ENCODE assay signal across 19 cellular contexts in genomic region chr17:36647598-36647997, GRCh38. TPM values are rescaled to one million over a fixed set of nuclear protein-coding genes. Genes with fewer than 3 reads are reported as not detected.
DNase-seq lines count a peak whose midpoint lies in the region; TF ChIP-seq lines count a peak whose summit lies in the region.
"Had no signal": no experiment of that assay in that cellular context is flagged by ENCODE, and none has a peak within 500 bp of the region (broad histone marks: within the 10 kb centered on the region; RNA-seq: fewer than 3 reads in every experiment).

No MANE protein-coding gene starts in this region.

- intact Hi-C loops in esophagus squamous epithelium (cut with DNase I) = no loop called here

- H3K27me3 ChIP-seq in BE2C (no peaks in the 10 kb centered on the region), esophagus squamous epithelium (peaks cover 7 to 96% (median 9%) of the 10 kb centered on the region in 4 donors)

- TF ChIP-seq CTCF in BE2C (IDR thresholded peaks at IDR 0.05; ENCODE audit: low read depth, low read length) (peak; percentile 36), esophagus squamous epithelium (IDR thresholded peaks at IDR 0.05) (no peak), GM13976 (IDR thresholded peaks at IDR 0.05; ENCODE audit: borderline replicate concordance, control extremely low read depth, extremely low read depth, insufficient read depth, missing control alignments) (no peak)

- POLR2A ChIA-PET in HEK293T (lab: Yijun Ruan, JAX) = interaction anchor here (1.5 kb wide), 1 partner anchor 11 kb away, joined by 4 read pairs; no protein-coding TSS in a partner anchor

- CTCF ChIA-PET in HEK293T (lab: Yijun Ruan, JAX) = interaction anchor here (1.6 to 1.9 kb wide), 3 partner anchors 9 to 45 kb away, joined by 4 to 8 read pairs (median 8); no protein-coding TSS in a partner anchor

- in situ Hi-C loops in GM13976 (cut with MboI; ENCODE audit: low sequenced_read_pairs, unreplicated experiment) = loop anchor here (25.0 kb wide), 1 partner anchor 415 kb away; no protein-coding TSS in a partner anchor

- H3K4me3 ChIP-seq in BE2C (ENCODE audit: low read depth, low read length) (no peak overlapping the region), esophagus squamous epithelium (no peak overlapping the region)
- H3K4me3 ChIP-seq: breast epithelium, heart left ventricle, prostate gland, upper lobe of right lung had no signal

- H3K4me1 ChIP-seq in BE2C = no peaks in the 10 kb centered on the region; the same call in 1 of the 2 replicates
- peaks cover 0 to 3% (median 0%) of the 10 kb centered on the region in 3 donors for H3K4me1 ChIP-seq in esophagus squamous epithelium
- H3K4me1 ChIP-seq: breast epithelium, prostate gland, upper lobe of right lung had no signal

- no peak overlapping the region for H3K27ac ChIP-seq in esophagus squamous epithelium
- H3K27ac ChIP-seq: breast epithelium, heart left ventricle, prostate gland, upper lobe of right lung had no signal

- no peak for TF ChIP-seq POLR2A in esophagus squamous epithelium (IDR thresholded peaks at IDR 0.05)

- no peaks in the 10 kb centered on the region for H3K36me3 ChIP-seq in BE2C
- H3K36me3 ChIP-seq in esophagus squamous epithelium = no peaks in the 10 kb centered on the region
- H3K36me3 ChIP-seq: breast epithelium, heart left ventricle, prostate gland, upper lobe of right lung had no signal

- H3K9me3 ChIP-seq in BE2C (no peaks in the 10 kb centered on the region), esophagus squamous epithelium (no peaks in the 10 kb centered on the region)
- H3K9me3 ChIP-seq: breast epithelium, heart left ventricle, prostate gland, upper lobe of right lung had no signal

- WGBS in esophagus squamous epithelium, 2 donors = 15 to 27% methylated on average over 4 of the region's 4 CpGs

- peak; percentile 37 for DNase-seq in BE2C
- peak; percentile 20 for DNase-seq in HEK293T (ENCODE audit: extremely low spot score)
- peak; percentile 52 for DNase-seq in SK-N-DZ (ENCODE audit: low spot score)
- peak; percentile 68 for DNase-seq in iPS-NIHi11 (ENCODE audit: low spot score)
- DNase-seq in esophagus squamous epithelium (lab: John Stamatoyannopoulos, UW) = no peak
- DNase-seq in activated CD4-positive, alpha-beta T cell treated with anti-CD3 and anti-CD28 coated beads for 1 hour = no peak
- DNase-seq in GM13976 (ENCODE audit: low spot score) = no peak
- DNase-seq: activated CD8-positive, alpha-beta memory T cell treated with anti-CD3 and anti-CD28 coated beads for 24 hours; activated T-cell treated with anti-CD3 and anti-CD28 coated beads, Interleukin-2, amount 50 U/mL, for 24 hours; dermis blood vessel endothelial cell; heart left ventricle; immature natural killer cell; NCI-H2171 treated with DMSO at 0.1 percent for 48 hours; NCI-H774; OCI-M1; SHP77; upper lobe of right lung had no signal

TF ChIP-seq in HEK293T, 16 proteins besides CTCF, POLR2A, EP300 and RAD21:
- TF ChIP-seq PKNOX1 (IDR thresholded peaks at IDR 0.05) (no peak), HDGF (IDR thresholded peaks at IDR 0.05; ENCODE audit: borderline replicate concordance) (no peak), SP1 (IDR thresholded peaks at IDR 0.05) (no peak), ELF4 (IDR thresholded peaks at IDR 0.05) (no peak), LEF1 (IDR thresholded peaks at IDR 0.05; ENCODE audit: borderline replicate concordance) (no peak), ZNF384 (IDR thresholded peaks at IDR 0.05) (no peak), BHLHE40 (IDR thresholded peaks at IDR 0.05; ENCODE audit: borderline replicate concordance) (no peak), ARNT (IDR thresholded peaks at IDR 0.05) (no peak), FOXA1 (IDR thresholded peaks at IDR 0.05) (no peak), TARDBP (IDR thresholded peaks at IDR 0.05) (no peak), NFRKB (IDR thresholded peaks at IDR 0.05) (no peak), L3MBTL2 (conservative IDR thresholded peaks at IDR 0.05) (no peak), FOXK2 (IDR thresholded peaks at IDR 0.05) (no peak), CTBP1 (IDR thresholded peaks at IDR 0.05; ENCODE audit: borderline replicate concordance) (no peak), SUZ12 (IDR thresholded peaks at IDR 0.05) (no peak), FOXM1 (IDR thresholded peaks at IDR 0.05; ENCODE audit: borderline replicate concordance) (no peak)

RNA-seq across cellular contexts. Expression of gene MRM1, which starts 46.2 kb away (rescaled TPM):
- 7.3 TPM for polyA plus RNA-seq in BE2C (2012; ENCODE audit: insufficient read depth, insufficient read length, low read depth)
- 11.8 and 12.7 TPM in 2 replicates for polyA plus RNA-seq in SK-N-DZ (2014; cell fraction: cytosol; rRNA removed)
- polyA plus RNA-seq in SK-N-DZ (2014; cell fraction: nucleus; rRNA removed) = 13.3 and 17.6 TPM in 2 replicates
- total RNA-seq in esophagus squamous epithelium = 10 to 100 TPM in 1 of 4 donors, 1 to 10 TPM in 3; 5.9 to 10.1 (median 7.0) TPM

RNA-seq across cellular contexts. Expression of gene DHRS11, which starts 55.9 kb away (rescaled TPM):
- 7.1 TPM for polyA plus RNA-seq in BE2C (2012; ENCODE audit: insufficient read depth, insufficient read length, low read depth)
- 12.3 and 12.5 TPM in 2 replicates for polyA plus RNA-seq in SK-N-DZ (2014; cell fraction: cytosol; rRNA removed)
- polyA plus RNA-seq in SK-N-DZ (2014; cell fraction: nucleus; rRNA removed) = 25.5 and 34.7 TPM in 2 replicates
- 10 to 100 TPM in 2 of 4 donors, 1 to 10 TPM in 2; 9.0 to 11.1 (median 10.2) TPM for total RNA-seq in esophagus squamous epithelium

Comparison
In these comparisons a context has a peak if more than half of its experiments do, and no peak if none do; other contexts are left out.
1. DNase-seq: peak in BE2C (single experiment), HEK293T (single experiment), SK-N-DZ (single experiment) and iPS-NIHi11 (single experiment); none in esophagus squamous epithelium (single experiment), activated CD4-positive, alpha-beta T cell treated with anti-CD3 and anti-CD28 coated beads for 1 hour (single experiment) and GM13976 (single experiment).